Comparison of ENCODE assay signal across 30 cellular contexts in genomic region chr18:51446571-51447210, GRCh38.
"Had no signal": no experiment of that assay in that cellular context is flagged by ENCODE, and none has a peak within 500 bp of the region (broad histone marks: within the 10 kb centered on the region; RNA-seq: fewer than 3 reads in every experiment).

No MANE protein-coding gene starts in this region.

- H3K4me3 ChIP-seq: esophagus muscularis mucosa, heart right ventricle, left lung, lung, ovary, right lobe of liver, skin epidermis, stomach, thyroid gland, upper lobe of left lung had no signal

- H3K27ac ChIP-seq: esophagus muscularis mucosa, foreskin keratinocyte, left lung, neutrophil, ovary, right lobe of liver, skin epidermis, stomach, thyroid gland, upper lobe of left lung, WERI-Rb-1 had no signal

- H3K36me3 ChIP-seq: esophagus muscularis mucosa, heart right ventricle, left lung, neutrophil, ovary, right lobe of liver, stomach, thyroid gland, upper lobe of left lung, WERI-Rb-1 had no signal

- H3K27ac Mint-ChIP-seq: activated CD4-positive, alpha-beta memory T cell treated with anti-CD3 and anti-CD28 coated beads, Interleukin-2, amount 10 ng/mL, durations not matched to agents 7 days and 5 days; activated CD4-positive, alpha-beta T cell treated with anti-CD3 and anti-CD28 coated beads, Interleukin-2, amount 10 ng/mL, durations not matched to agents 24 days and 14 days; activated naive CD4-positive, alpha-beta T cell treated with anti-CD3 and anti-CD28 coated beads, Interleukin-2, amount 50 U/mL, for 24 hours; activated naive CD8-positive, alpha-beta T cell treated with anti-CD3 and anti-CD28 coated beads, Interleukin-2, amount 50 U/mL, for 24 hours; activated T-helper 2 cell treated with anti-CD3 and anti-CD28 coated beads, Interferon-gamma antibody, Interleukin-2, Interleukin-4, amounts not matched to agents 10 μg/mL and 5 μg/mL and 100 μg/mL, durations not matched to agents 14 hours and 24 hours and 36 hours; natural killer cell treated with Interleukin-12 subunit alpha and Interleukin-12 subunit beta and Interleukin-15 and Interleukin-18, amount 100 ng/mL, for 72 hours; stimulated activated naive B cell treated with anti-CD40 and anti-IgM and Interleukin-4, amounts not matched to agents 10 μg/mL and 1 μg/mL and 100 μg/mL, for 72 hours; T-helper 1 cell treated with Interleukin-12 subunit alpha and Interleukin-12 subunit beta and Interleukin-4 antibody, amounts not matched to agents 30 μg/mL and 1 μg/mL, for 36 hours had no signal

- H3K9me3 ChIP-seq: esophagus muscularis mucosa, heart right ventricle, left lung, neutrophil, ovary, right lobe of liver, stomach, thyroid gland, upper lobe of left lung had no signal

- DNase-seq: activated CD4-positive, alpha-beta memory T cell treated with anti-CD3 and anti-CD28 coated beads, Interleukin-2, amount 10 ng/mL, durations not matched to agents 7 days and 5 days; activated CD4-positive, alpha-beta T cell treated with anti-CD3 and anti-CD28 coated beads, Interleukin-2, amount 10 ng/mL, durations not matched to agents 24 days and 14 days; activated naive CD8-positive, alpha-beta T cell treated with anti-CD3 and anti-CD28 coated beads, Interleukin-2, amount 50 U/mL, for 24 hours; activated T-cell treated with anti-CD3 and anti-CD28 coated beads, Interleukin-2, amount 50 U/mL, for 4 hours; dermis blood vessel endothelial cell; effector CD4-positive, alpha-beta T cell; left lung; ovary; right lobe of liver; stimulated activated CD4-positive, alpha-beta T cell treated with anti-CD3 and anti-CD28 coated beads, Interleukin-4, amount 100 ng/mL, for 24 hours; stimulated activated CD8-positive, alpha-beta memory T cell treated with anti-CD3 and anti-CD28 coated beads, Interleukin-4, amount 100 ng/mL, for 48 hours; stimulated activated naive B cell treated with anti-CD40 and anti-IgM and Interleukin-4, amounts not matched to agents 10 μg/mL and 1 μg/mL and 100 μg/mL, for 72 hours; stomach; SW 1271; T1000; WERI-Rb-1 had no signal

- H3K4me3 Mint-ChIP-seq: activated CD4-positive, alpha-beta memory T cell treated with anti-CD3 and anti-CD28 coated beads, Interleukin-2, amount 10 ng/mL, durations not matched to agents 7 days and 5 days; activated CD4-positive, alpha-beta T cell treated with anti-CD3 and anti-CD28 coated beads, Interleukin-2, amount 10 ng/mL, durations not matched to agents 24 days and 14 days; activated naive CD4-positive, alpha-beta T cell treated with anti-CD3 and anti-CD28 coated beads, Interleukin-2, amount 50 U/mL, for 24 hours; activated naive CD8-positive, alpha-beta T cell treated with anti-CD3 and anti-CD28 coated beads, Interleukin-2, amount 50 U/mL, for 24 hours; activated T-cell treated with anti-CD3 and anti-CD28 coated beads, Interleukin-2, amount 50 U/mL, for 4 hours; central memory CD8-positive, alpha-beta T cell; natural killer cell treated with Interleukin-12 subunit alpha and Interleukin-12 subunit beta and Interleukin-15 and Interleukin-18, amount 100 ng/mL, for 72 hours; stimulated activated naive B cell treated with anti-CD40 and anti-IgM and Interleukin-4, amounts not matched to agents 10 μg/mL and 1 μg/mL and 100 μg/mL, for 72 hours; T-helper 1 cell treated with Interleukin-12 subunit alpha and Interleukin-12 subunit beta and Interleukin-4 antibody, amounts not matched to agents 30 μg/mL and 1 μg/mL, for 36 hours had no signal

- H3K36me3 Mint-ChIP-seq: activated naive CD4-positive, alpha-beta T cell treated with anti-CD3 and anti-CD28 coated beads, Interleukin-2, amount 50 U/mL, for 24 hours; natural killer cell treated with Interleukin-12 subunit alpha and Interleukin-12 subunit beta and Interleukin-15 and Interleukin-18, amount 100 ng/mL, for 72 hours; stimulated activated naive B cell treated with anti-CD40 and anti-IgM and Interleukin-4, amounts not matched to agents 10 μg/mL and 1 μg/mL and 100 μg/mL, for 72 hours had no signal

- H3K9me3 Mint-ChIP-seq: activated CD4-positive, alpha-beta memory T cell treated with anti-CD3 and anti-CD28 coated beads, Interleukin-2, amount 10 ng/mL, durations not matched to agents 7 days and 5 days; activated CD4-positive, alpha-beta T cell treated with anti-CD3 and anti-CD28 coated beads, Interleukin-2, amount 10 ng/mL, durations not matched to agents 24 days and 14 days; activated naive CD4-positive, alpha-beta T cell treated with anti-CD3 and anti-CD28 coated beads, Interleukin-2, amount 50 U/mL, for 24 hours; activated naive CD8-positive, alpha-beta T cell treated with anti-CD3 and anti-CD28 coated beads, Interleukin-2, amount 50 U/mL, for 24 hours; activated T-cell treated with anti-CD3 and anti-CD28 coated beads, Interleukin-2, amount 50 U/mL, for 4 hours; activated T-helper 2 cell treated with anti-CD3 and anti-CD28 coated beads, Interferon-gamma antibody, Interleukin-2, Interleukin-4, amounts not matched to agents 10 μg/mL and 5 μg/mL and 100 μg/mL, durations not matched to agents 14 hours and 24 hours and 36 hours; central memory CD8-positive, alpha-beta T cell; natural killer cell treated with Interleukin-12 subunit alpha and Interleukin-12 subunit beta and Interleukin-15 and Interleukin-18, amount 100 ng/mL, for 72 hours; stimulated activated naive B cell treated with anti-CD40 and anti-IgM and Interleukin-4, amounts not matched to agents 10 μg/mL and 1 μg/mL and 100 μg/mL, for 72 hours; T-helper 1 cell treated with Interleukin-12 subunit alpha and Interleukin-12 subunit beta and Interleukin-4 antibody, amounts not matched to agents 30 μg/mL and 1 μg/mL, for 36 hours had no signal

- H3K27me3 ChIP-seq: left lung, neutrophil, ovary, right lobe of liver, thyroid gland, upper lobe of left lung had no signal

- H3K4me1 Mint-ChIP-seq: activated CD4-positive, alpha-beta memory T cell treated with anti-CD3 and anti-CD28 coated beads, Interleukin-2, amount 10 ng/mL, durations not matched to agents 7 days and 5 days; activated CD4-positive, alpha-beta T cell treated with anti-CD3 and anti-CD28 coated beads, Interleukin-2, amount 10 ng/mL, durations not matched to agents 24 days and 14 days; activated naive CD4-positive, alpha-beta T cell treated with anti-CD3 and anti-CD28 coated beads, Interleukin-2, amount 50 U/mL, for 24 hours; activated naive CD8-positive, alpha-beta T cell treated with anti-CD3 and anti-CD28 coated beads, Interleukin-2, amount 50 U/mL, for 24 hours; central memory CD8-positive, alpha-beta T cell; stimulated activated naive B cell treated with anti-CD40 and anti-IgM and Interleukin-4, amounts not matched to agents 10 μg/mL and 1 μg/mL and 100 μg/mL, for 72 hours had no signal

- H3K4me1 ChIP-seq: esophagus muscularis mucosa, foreskin keratinocyte, left lung, right lobe of liver, stomach, thyroid gland, upper lobe of left lung had no signal

- ATAC-seq: activated CD4-positive, CD25-positive, alpha-beta regulatory T cell treated with anti-CD3 and anti-CD28 coated beads, Interleukin-2, amount 50 U/mL, for 24 hours; activated naive CD8-positive, alpha-beta T cell treated with anti-CD3 and anti-CD28 coated beads, Interleukin-2, amount 50 U/mL, for 24 hours; activated T-cell treated with anti-CD3 and anti-CD28 coated beads, Interleukin-2, amount 50 U/mL, for 4 hours had no signal
